8 cellular contexts compared by ENCODE assay signal in the genomic region with DNA sequence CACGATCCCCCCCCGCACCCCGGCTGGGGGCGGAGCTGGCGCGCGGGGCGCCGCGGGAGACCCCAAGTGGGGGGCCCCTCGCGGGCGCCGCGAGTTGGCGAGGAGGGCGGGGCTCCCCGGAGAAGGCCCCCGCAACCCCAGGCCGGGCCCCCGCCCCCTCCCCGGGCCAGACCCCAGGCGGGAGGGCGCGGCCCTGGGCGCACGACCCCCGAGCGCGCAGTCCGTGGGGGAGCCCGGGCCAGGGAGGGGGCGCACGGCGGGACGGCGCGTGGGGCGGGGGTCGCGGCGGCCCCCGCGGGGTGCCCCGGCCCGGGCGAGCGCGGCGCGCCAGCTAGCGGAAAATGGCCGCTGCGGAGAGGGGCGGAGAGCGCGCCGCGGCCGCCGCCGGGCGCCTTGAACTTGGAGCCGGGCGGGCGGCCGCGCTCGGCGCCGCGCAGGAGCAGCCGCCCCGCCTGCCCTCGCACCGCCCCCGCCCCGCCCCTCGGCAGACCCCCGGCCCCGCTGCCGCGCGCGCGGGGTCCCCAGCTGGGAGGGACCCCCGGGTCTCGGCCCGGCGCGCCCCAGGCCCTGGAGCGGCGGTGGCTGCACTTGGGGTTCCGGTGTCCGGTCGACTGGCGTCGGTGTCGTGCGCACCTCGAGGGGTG. TPM values are rescaled to one million over a fixed set of nuclear protein-coding genes. Genes with fewer than 3 reads are reported as not detected.
DNase-seq lines count a peak whose midpoint lies in the region; ATAC-seq and TF ChIP-seq lines count a peak whose summit lies in the region.

No MANE protein-coding gene starts in this region.

- H2AK5ac ChIP-seq in neuronal stem cell (ENCODE audit: low read depth, low read length) = no peak overlapping the region

- peak overlapping the region; percentile 90 for H3K4me3 Mint-ChIP-seq in CD8-positive, alpha-beta T cell

- no peak overlapping the region for H2BK15ac ChIP-seq in neuronal stem cell (ENCODE audit: low read length)

- no peak overlapping the region for H3K9ac ChIP-seq in neuronal stem cell (ENCODE audit: low read depth, low read length, poor library complexity)

- peaks cover 24% of the 10 kb centered on the region for H3K4me1 ChIP-seq in CD8-positive, alpha-beta T cell (ENCODE audit: insufficient read depth, low read length)
- peaks cover 7 to 14% of the 10 kb centered on the region in 2 donors for H3K4me1 ChIP-seq in neuronal stem cell (ENCODE audit: control insufficient read depth in 2 of 2, insufficient read depth in 1 of 2, low read depth in 1 of 2, low read length in 2 of 2)

- H3K4me1 Mint-ChIP-seq in CD8-positive, alpha-beta T cell (ENCODE audit: low read depth) = peaks cover 49% of the 10 kb centered on the region

- no peaks in the 10 kb centered on the region for H3K27me3 ChIP-seq in CD8-positive, alpha-beta T cell (ENCODE audit: insufficient read depth, low read length)
- H3K27me3 ChIP-seq in neuronal stem cell (ENCODE audit: control insufficient read depth in 3 of 3, insufficient read depth in 3 of 3, low read depth in 1 of 3, low read length in 3 of 3) = peaks cover 51 to 85% (median 76%) of the 10 kb centered on the region in 3 experiments

- peak overlapping the region; percentile 89 for H2AFZ ChIP-seq in neuronal stem cell (ENCODE audit: low read length)

- H3K36me3 Mint-ChIP-seq in CD8-positive, alpha-beta T cell = no peaks in the 10 kb centered on the region

- POLR2A ChIA-PET in CD8-positive, alpha-beta T cell (lab: Charles Lee) = interaction anchor here (0.7 to 1.0 kb wide), 2 partner anchors 21 to 182 kb away, joined by 3 to 5 read pairs; a partner anchor contains a TSS
- POLR2A ChIA-PET in HEK293T (lab: Yijun Ruan, JAX) = interaction anchor here (1.0 kb wide), 1 partner anchor 13 kb away, joined by 3 read pairs; no protein-coding TSS in a partner anchor

- peak; percentile 16 for ATAC-seq in CD8-positive, alpha-beta T cell
- ATAC-seq in esophagus mucosa = peak; percentile 1

- peak overlapping the region; percentile 69 for H3K4me3 ChIP-seq in CD8-positive, alpha-beta T cell (ENCODE audit: low read depth, low read length)
- H3K4me3 ChIP-seq in neuronal stem cell (ENCODE audit: low read length in 2 of 2) = peak overlapping the region in 1 of 2 donors; percentile 54

- H3K18ac ChIP-seq in neuronal stem cell (ENCODE audit: low read length) = peak overlapping the region; percentile 38

- H4K8ac ChIP-seq in neuronal stem cell (ENCODE audit: low read depth, low read length) = no peak overlapping the region

- no peak overlapping the region for H2BK120ac ChIP-seq in neuronal stem cell (ENCODE audit: low read depth, low read length)

- TF ChIP-seq CTCF in CD8-positive, alpha-beta T cell (IDR thresholded peaks at IDR 0.05) = no peak

- peak overlapping the region; percentile 91 for H3K4me2 ChIP-seq in neuronal stem cell (ENCODE audit: insufficient read depth, low read length, poor library complexity, severe bottlenecking)

- no peak overlapping the region for H2BK12ac ChIP-seq in neuronal stem cell (ENCODE audit: low read length)

- intact Hi-C loops in CD8-positive, alpha-beta T cell (cut with DNase I, micrococcal nuclease) = loop anchor here (1.0 to 10.0 kb wide), 6 partner anchors 21 to 1045 kb away; a partner anchor contains a TSS

- peak overlapping the region; percentile 91 for H3K27ac Mint-ChIP-seq in CD8-positive, alpha-beta T cell

- peak overlapping the region; percentile 60 for H3K27ac ChIP-seq in CD8-positive, alpha-beta T cell (ENCODE audit: low read depth, low read length)
- no peak overlapping the region for H3K27ac ChIP-seq in neuronal stem cell (replicated peaks; ENCODE audit: low read length)

- WGBS in neuronal stem cell (ENCODE audit: extremely low coverage in 2 of 2, insufficient read length in 2 of 2, insufficient replicate concordance in 1 of 2), 2 donors = no CpG with 5 or more reads among the region's 101 CpGs

- H3K9me3 Mint-ChIP-seq in CD8-positive, alpha-beta T cell = peaks cover under 1% of the 10 kb centered on the region

- H3K4ac ChIP-seq in neuronal stem cell (ENCODE audit: low read length) = no peak overlapping the region

- DNase-seq in CD8-positive, alpha-beta T cell = peak in 2 of 7 experiments; percentile 35 to 58
- DNase-seq in HEK293T (ENCODE audit: extremely low spot score) = peak; percentile 69
- DNase-seq in activated CD4-positive, alpha-beta T cell treated with anti-CD3 and anti-CD28 coated beads for 1 hour = peak; percentile 19
- DNase-seq in neuronal stem cell (ENCODE audit: low spot score) = no peak
- DNase-seq in NCI-H510A treated with DMSO at 0.1 percent for 48 hours (lab: John Stamatoyannopoulos, UW) = no peak
- no peak for DNase-seq in NK-92 treated with Interleukin-12 subunit alpha and Interleukin-12 subunit beta, amount 100 ng/mL, for 24 hours (lab: John Stamatoyannopoulos, UW)
- DNase-seq in NCI-H526 treated with DMSO at 0.1 percent for 48 hours (lab: John Stamatoyannopoulos, UW) = no peak

- no peak overlapping the region for H2BK5ac ChIP-seq in neuronal stem cell (ENCODE audit: low read length)

- H3K27me3 Mint-ChIP-seq in CD8-positive, alpha-beta T cell (ENCODE audit: low read depth) = no peaks in the 10 kb centered on the region

- H3K79me1 ChIP-seq in neuronal stem cell (ENCODE audit: low read depth, low read length) = no peaks in the 10 kb centered on the region

- no peak overlapping the region for H4K91ac ChIP-seq in neuronal stem cell (ENCODE audit: low read depth, low read length, poor library complexity)

- no peak overlapping the region for H3K14ac ChIP-seq in neuronal stem cell (ENCODE audit: low read length)

- H3K23ac ChIP-seq in neuronal stem cell (ENCODE audit: low read depth, low read length, poor library complexity) = peak overlapping the region; percentile 93

- CTCF ChIA-PET in CD8-positive, alpha-beta T cell (lab: Charles Lee) = no interaction called here
- CTCF ChIA-PET in HEK293T (lab: Yijun Ruan, JAX) = no interaction called here

- H3K9me3 ChIP-seq in CD8-positive, alpha-beta T cell (ENCODE audit: low read length) = no peaks in the 10 kb centered on the region
- H3K9me3 ChIP-seq in neuronal stem cell (replicated peaks in 1 of 2; ENCODE audit: control insufficient read depth in 2 of 2, insufficient read depth in 1 of 2, low read depth in 1 of 2, low read length in 2 of 2) = peaks cover 0 to 7% of the 10 kb centered on the region in 2 donors

- no peaks in the 10 kb centered on the region for H3K36me3 ChIP-seq in CD8-positive, alpha-beta T cell (ENCODE audit: insufficient read depth, low read length)
- no peaks in the 10 kb centered on the region for H3K36me3 ChIP-seq in neuronal stem cell (replicated peaks in 1 of 2; ENCODE audit: control insufficient read depth in 2 of 2, insufficient read depth in 2 of 2, low read length in 2 of 2)

TF ChIP-seq in HEK293T, 16 proteins besides CTCF, POLR2A, EP300 and RAD21:
- TF ChIP-seq FOXA1 (IDR thresholded peaks at IDR 0.05) = no peak
- no peak for TF ChIP-seq ZNF384 (IDR thresholded peaks at IDR 0.05)
- TF ChIP-seq, protein P1, sequence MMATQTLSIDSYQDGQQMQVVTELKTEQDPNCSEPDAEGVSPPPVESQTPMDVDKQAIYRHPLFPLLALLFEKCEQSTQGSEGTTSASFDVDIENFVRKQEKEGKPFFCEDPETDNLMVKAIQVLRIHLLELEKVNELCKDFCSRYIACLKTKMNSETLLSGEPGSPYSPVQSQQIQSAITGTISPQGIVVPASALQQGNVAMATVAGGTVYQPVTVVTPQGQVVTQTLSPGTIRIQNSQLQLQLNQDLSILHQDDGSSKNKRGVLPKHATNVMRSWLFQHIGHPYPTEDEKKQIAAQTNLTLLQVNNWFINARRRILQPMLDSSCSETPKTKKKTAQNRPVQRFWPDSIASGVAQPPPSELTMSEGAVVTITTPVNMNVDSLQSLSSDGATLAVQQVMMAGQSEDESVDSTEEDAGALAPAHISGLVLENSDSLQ (IDR thresholded peaks at IDR 0.05) = no peak
- no peak for TF ChIP-seq L3MBTL2 (conservative IDR thresholded peaks at IDR 0.05)
- TF ChIP-seq CTBP1 (IDR thresholded peaks at IDR 0.05; ENCODE audit: borderline replicate concordance) = no peak
- no peak for TF ChIP-seq SP1 (IDR thresholded peaks at IDR 0.05)
- TF ChIP-seq NFRKB (IDR thresholded peaks at IDR 0.05) = no peak
- no peak for TF ChIP-seq HDGF (IDR thresholded peaks at IDR 0.05; ENCODE audit: borderline replicate concordance)
- no peak for TF ChIP-seq FOXM1 (IDR thresholded peaks at IDR 0.05; ENCODE audit: borderline replicate concordance)
- no peak for TF ChIP-seq SUZ12 (IDR thresholded peaks at IDR 0.05)
- no peak for TF ChIP-seq LEF1 (IDR thresholded peaks at IDR 0.05; ENCODE audit: borderline replicate concordance)
- no peak for TF ChIP-seq ARNT (IDR thresholded peaks at IDR 0.05)
- no peak for TF ChIP-seq FOXK2 (IDR thresholded peaks at IDR 0.05)
- no peak for TF ChIP-seq ELF4 (IDR thresholded peaks at IDR 0.05)
- TF ChIP-seq BHLHE40 (IDR thresholded peaks at IDR 0.05; ENCODE audit: borderline replicate concordance) = no peak
- TF ChIP-seq TARDBP (IDR thresholded peaks at IDR 0.05) = no peak

RNA-seq across cellular contexts. Expression of a gene that starts 6.4 kb away (rescaled TPM):
- 10 to 100 TPM; 16.5 to 17.5 TPM for total RNA-seq in CD8-positive, alpha-beta T cell
- total RNA-seq in esophagus mucosa = 68.2 TPM
- polyA plus RNA-seq in neuronal stem cell (2013, experiment 1 of 2) = 4.0 TPM
- polyA plus RNA-seq in neuronal stem cell (2013, experiment 2 of 2) = 4.5 TPM

Comparison
In these comparisons a context has a peak if more than half of its experiments do, and no peak if none do; other contexts are left out.
1. DNase-seq: peak in HEK293T (single experiment) and activated CD4-positive, alpha-beta T cell treated with anti-CD3 and anti-CD28 coated beads for 1 hour (single experiment); none in neuronal stem cell (single experiment), NCI-H510A treated with DMSO at 0.1 percent for 48 hours (single experiment), NK-92 treated with Interleukin-12 subunit alpha and Interleukin-12 subunit beta, amount 100 ng/mL, for 24 hours (single experiment) and NCI-H526 treated with DMSO at 0.1 percent for 48 hours (single experiment).